In genomic region chr20:31590717-31591225, GRCh38 we compare ENCODE assay signal across 19 cellular contexts. TPM values are rescaled to one million over a fixed set of nuclear protein-coding genes. Genes with fewer than 3 reads are reported as not detected.
DNase-seq lines count a peak whose midpoint lies in the region; ATAC-seq, FAIRE-seq and TF ChIP-seq lines count a peak whose summit lies in the region.
"Had no signal": no experiment of that assay in that cellular context is flagged by ENCODE, and none has a peak within 500 bp of the region (broad histone marks: within the 10 kb centered on the region; RNA-seq: fewer than 3 reads in every experiment).

No MANE protein-coding gene starts in this region.

- peaks cover 58% of the 10 kb centered on the region for H3K4me1 ChIP-seq in PC-9 (replicated peaks; ENCODE audit: insufficient read depth)
- H3K4me1 ChIP-seq in suprapubic skin: peaks cover 49% of the 10 kb centered on the region

- peaks cover 64% of the 10 kb centered on the region for H3F3A ChIP-seq in PC-9 (ENCODE audit: insufficient read depth, low read depth)

- H2AFZ ChIP-seq in PC-9: no peak overlapping the region

- no peaks in the 10 kb centered on the region; the same call in 1 of the 2 replicates for H3K27me3 ChIP-seq in H7 (ENCODE audit: control insufficient read depth, insufficient read depth, low read length)
- no peaks in the 10 kb centered on the region for H3K27me3 ChIP-seq in PC-9 (ENCODE audit: insufficient read depth, low read depth)
- H3K27me3 ChIP-seq in suprapubic skin: no peaks in the 10 kb centered on the region
- H3K27me3 ChIP-seq: BE2C, gastrocnemius medialis had no signal

- peaks cover 33% of the 10 kb centered on the region for H3K27me3 Mint-ChIP-seq in glutamatergic neuron (ENCODE audit: unreplicated experiment)

- H3K4me3 ChIP-seq in H7 (ENCODE audit: insufficient read depth, low read depth, low read length) (no peak overlapping the region), PC-9 (no peak overlapping the region), suprapubic skin (no peak overlapping the region)
- H3K4me3 ChIP-seq: gastrocnemius medialis had no signal

- H3K9me2 ChIP-seq in PC-9 (ENCODE audit: insufficient read depth): no peaks in the 10 kb centered on the region

- no peak overlapping the region for H3K4me2 ChIP-seq in PC-9

- H3K79me2 ChIP-seq in PC-9 (ENCODE audit: low read depth): peaks cover 15% of the 10 kb centered on the region

- no peak for FAIRE-seq in frontal cortex (lab: Jason Lieb, UNC)
- FAIRE-seq: colon, GM12892, islet of Langerhans had no signal

- intact Hi-C loops in PC-9 (cut with micrococcal nuclease; ENCODE audit: unreplicated experiment): no loop called here

- DNase-seq in H7: peak; percentile 75
- no peak for DNase-seq in PC-9
- DNase-seq in glutamatergic neuron: no peak
- DNase-seq in suprapubic skin (ENCODE audit: low spot score in 2 of 2): no peak
- no peak for DNase-seq in frontal cortex (ENCODE audit: low spot score in 2 of 2)
- DNase-seq in activated T-cell treated with anti-CD3 and anti-CD28 coated beads, Interleukin-2, amount 50 U/mL, for 48 hours: no peak
- DNase-seq: aorta, BE2C, gastrocnemius medialis, MV-4-11, NCI-H2081, NCI-H524, T-helper 9 cell had no signal

- no peak for ATAC-seq in GM18858 (IDR thresholded peaks at IDR 0.05; ENCODE audit: unreplicated experiment)
- ATAC-seq: gastrocnemius medialis had no signal

- H3K36me3 Mint-ChIP-seq in glutamatergic neuron (ENCODE audit: unreplicated experiment): no peaks in the 10 kb centered on the region
- H3K36me3 Mint-ChIP-seq: IgD-negative memory B cell had no signal

- H3K9me3 ChIP-seq in PC-9 (ENCODE audit: insufficient read depth, low read depth): no peaks in the 10 kb centered on the region
- no peaks in the 10 kb centered on the region for H3K9me3 ChIP-seq in suprapubic skin
- H3K9me3 ChIP-seq: BE2C, gastrocnemius medialis had no signal

- POLR2A ChIA-PET in PC-9 (lab: Charles Lee; ENCODE audit: unreplicated experiment): no interaction called here

- H4K20me1 ChIP-seq in PC-9 (ENCODE audit: insufficient read depth): no peaks in the 10 kb centered on the region

- WGBS in suprapubic skin: 83% methylated on average over 7 of the region's 7 CpGs

- peak overlapping the region; percentile 60 for H3K27ac ChIP-seq in PC-9
- H3K27ac ChIP-seq in suprapubic skin: peak overlapping the region; percentile 34

- no TSS peak for BruUV-seq in PC-9 (replicated peaks; lab: Mats Ljungman, UMichigan)

- no peak for TF ChIP-seq EP300 in suprapubic skin (IDR thresholded peaks at IDR 0.05)

- H3K9me3 Mint-ChIP-seq in glutamatergic neuron (ENCODE audit: unreplicated experiment): peaks cover 37% of the 10 kb centered on the region

- H3K36me3 ChIP-seq in H7 (replicated peaks; ENCODE audit: control insufficient read depth, insufficient read depth, low read length): no peaks in the 10 kb centered on the region
- H3K36me3 ChIP-seq in PC-9 (ENCODE audit: low read depth): no peaks in the 10 kb centered on the region
- H3K36me3 ChIP-seq in suprapubic skin: no peaks in the 10 kb centered on the region
- H3K36me3 ChIP-seq: BE2C, gastrocnemius medialis had no signal

- TF ChIP-seq CTCF in PC-9 (conservative IDR thresholded peaks at IDR 0.05) (no peak), glutamatergic neuron (IDR thresholded peaks at IDR 0.05; ENCODE audit: partially characterized antibody, unreplicated experiment) (no peak), suprapubic skin (IDR thresholded peaks at IDR 0.05) (no peak)

- peak overlapping the region; percentile 7 for H3K27ac Mint-ChIP-seq in glutamatergic neuron (ENCODE audit: unreplicated experiment)
- H3K27ac Mint-ChIP-seq: IgD-negative memory B cell had no signal

- CTCF ChIA-PET in PC-9 (lab: Charles Lee): interaction anchor here (0.6 to 0.7 kb wide), 2 partner anchors 22 to 46 kb away, joined by 3 to 12 read pairs; no protein-coding TSS in a partner anchor

- H3K4me1 Mint-ChIP-seq in glutamatergic neuron (ENCODE audit: low read depth, unreplicated experiment): peaks cover 44% of the 10 kb centered on the region

- H3K4me3 Mint-ChIP-seq in glutamatergic neuron (ENCODE audit: unreplicated experiment): no peak overlapping the region
- H3K4me3 Mint-ChIP-seq: IgD-negative memory B cell had no signal

- no peak for TF ChIP-seq POLR2A in suprapubic skin (IDR thresholded peaks at IDR 0.05)

RNA-seq across cellular contexts. Expression of gene ID1, which starts 14.3 kb away (rescaled TPM):
- total RNA-seq in H7 (2014; rRNA removed; shearing (Covaris generic)): 424 and 491 TPM in 2 replicates
- total RNA-seq in PC-9 (2021): 74.4 and 164 TPM in 2 replicates
- total RNA-seq in glutamatergic neuron (ENCODE audit: unreplicated experiment): 92.0 TPM
- 100 to 1,000 TPM; 335 to 766 (median 507) TPM for total RNA-seq in suprapubic skin
- 46.1 TPM for total RNA-seq in frontal cortex

RNA-seq across cellular contexts. Expression of gene COX4I2, which starts 46.9 kb away (rescaled TPM):
- 0.21 TPM in 1 of 2 replicates, not detected in the other for total RNA-seq in H7 (2014; rRNA removed; shearing (Covaris generic))
- total RNA-seq in PC-9 (2021) (not detected in 2 replicates), glutamatergic neuron (ENCODE audit: unreplicated experiment) (not detected), suprapubic skin (1 to 10 TPM in 1 of 4 donors, not detected in 3; 2.7 TPM), frontal cortex (1.2 TPM)
- total RNA-seq: SK-MEL-5 had no signal
